Comparison of ENCODE assay signal across 1 cellular context in the genomic region with DNA sequence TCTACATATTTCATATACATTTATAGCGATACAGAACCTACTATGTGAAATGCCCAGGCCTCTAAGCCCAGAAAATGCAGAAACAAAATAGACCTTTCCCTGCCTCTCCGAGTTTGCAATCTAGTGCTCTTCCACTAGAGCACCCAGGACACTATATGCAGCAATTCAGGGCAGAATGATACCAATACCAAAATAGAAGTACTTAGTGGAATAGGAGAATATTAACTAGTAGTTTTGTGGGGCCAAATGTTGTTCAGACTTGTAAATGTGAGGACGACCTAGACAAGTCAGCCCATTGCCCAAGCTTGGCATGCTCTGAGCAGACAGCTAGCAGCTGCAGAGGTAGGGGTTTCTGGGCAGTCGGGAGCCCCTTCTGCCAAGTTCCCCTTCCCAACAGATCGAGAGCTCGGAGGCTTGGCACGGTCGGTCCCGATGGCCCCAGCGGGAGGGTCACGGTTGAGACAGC.
TF ChIP-seq lines count a peak whose summit lies in the region.

No MANE protein-coding gene starts in this region.

TF ChIP-seq in HEK293, 187 proteins besides CTCF, POLR2A, EP300 and RAD21 (continued from another document):
- TF ChIP-seq ZBTB10 (tag by site-specific recombination; IDR thresholded peaks at IDR 0.05) = no peak
TF ChIP-seq in HEK293: peak in this region for 1.
